Comparison of ENCODE assay signal across 26 cellular contexts in the genomic region with DNA sequence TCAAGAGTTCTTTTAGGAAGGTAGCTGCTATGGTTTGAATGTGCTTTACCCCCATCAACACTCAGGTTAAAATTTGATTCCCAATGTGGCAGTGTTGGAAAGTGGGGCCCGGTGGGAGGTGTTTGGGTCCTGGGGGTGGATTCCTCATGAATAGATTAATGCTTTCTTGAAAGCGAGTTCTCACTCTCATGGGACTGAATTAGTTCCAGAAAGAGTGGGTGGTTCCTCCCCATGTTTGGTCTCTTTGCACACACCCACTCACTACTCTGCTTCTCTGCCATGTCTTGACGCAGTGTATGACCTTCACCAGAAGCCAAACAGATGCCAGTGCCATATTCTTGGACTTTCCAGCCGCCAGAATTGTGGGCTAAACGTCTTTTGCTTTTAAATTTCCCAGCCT.
"Had no signal": no experiment of that assay in that cellular context is flagged by ENCODE, and none has a peak within 500 bp of the region (broad histone marks: within the 10 kb centered on the region; RNA-seq: fewer than 3 reads in every experiment).

No MANE protein-coding gene starts in this region.

- H3K27me3 ChIP-seq: right atrium auricular region, right lobe of liver, testis, thyroid gland, upper lobe of left lung, vagina had no signal

- H3K27ac ChIP-seq: hepatocyte, left ventricle myocardium inferior, parathyroid adenoma, psoas muscle, right atrium auricular region, right lobe of liver, testis, thyroid gland, transverse colon, upper lobe of left lung, vagina had no signal

- H3K36me3 Mint-ChIP-seq: mesothelial cell of epicardium; naive thymus-derived CD4-positive, alpha-beta T cell; natural killer cell treated with Interleukin-12 subunit alpha and Interleukin-12 subunit beta and Interleukin-15 and Interleukin-18, amount 100 ng/mL, for 72 hours; stimulated activated memory B cell treated with anti-CD40 and anti-IgM and Interleukin-4, amounts not matched to agents 10 μg/mL and 1 μg/mL and 100 μg/mL, for 72 hours had no signal

- H3K79me2 ChIP-seq: hepatocyte, parathyroid adenoma had no signal

- H3K27ac Mint-ChIP-seq: mesothelial cell of epicardium; naive thymus-derived CD4-positive, alpha-beta T cell; natural killer cell treated with Interleukin-12 subunit alpha and Interleukin-12 subunit beta and Interleukin-15 and Interleukin-18, amount 100 ng/mL, for 72 hours; stimulated activated memory B cell treated with anti-CD40 and anti-IgM and Interleukin-4, amounts not matched to agents 10 μg/mL and 1 μg/mL and 100 μg/mL, for 72 hours; stimulated activated naive CD8-positive, alpha-beta T cell treated with anti-CD3 and anti-CD28 coated beads, Interleukin-15, amount 100 ng/mL, for 72 hours had no signal

- H3K4me1 Mint-ChIP-seq: mesothelial cell of epicardium; naive thymus-derived CD4-positive, alpha-beta T cell; stimulated activated memory B cell treated with anti-CD40 and anti-IgM and Interleukin-4, amounts not matched to agents 10 μg/mL and 1 μg/mL and 100 μg/mL, for 72 hours; stimulated activated naive CD8-positive, alpha-beta T cell treated with anti-CD3 and anti-CD28 coated beads, Interleukin-15, amount 100 ng/mL, for 72 hours had no signal

- H3K9me3 ChIP-seq: left ventricle myocardium inferior, mucosa of descending colon, psoas muscle, right atrium auricular region, right lobe of liver, testis, thyroid gland, transverse colon, upper lobe of left lung, vagina had no signal

- H2AFZ ChIP-seq: hepatocyte, parathyroid adenoma had no signal

- H3K4me3 Mint-ChIP-seq: mesothelial cell of epicardium; naive thymus-derived CD4-positive, alpha-beta T cell; natural killer cell treated with Interleukin-12 subunit alpha and Interleukin-12 subunit beta and Interleukin-15 and Interleukin-18, amount 100 ng/mL, for 72 hours; stimulated activated memory B cell treated with anti-CD40 and anti-IgM and Interleukin-4, amounts not matched to agents 10 μg/mL and 1 μg/mL and 100 μg/mL, for 72 hours; stimulated activated naive CD8-positive, alpha-beta T cell treated with anti-CD3 and anti-CD28 coated beads, Interleukin-15, amount 100 ng/mL, for 72 hours had no signal

- H3K9me3 Mint-ChIP-seq: mesothelial cell of epicardium; natural killer cell treated with Interleukin-12 subunit alpha and Interleukin-12 subunit beta and Interleukin-15 and Interleukin-18, amount 100 ng/mL, for 72 hours had no signal

- H3K4me2 ChIP-seq: hepatocyte, smooth muscle cell had no signal

- DNase-seq: left ventricle myocardium inferior; mesendoderm; mucosa of descending colon; naive thymus-derived CD4-positive, alpha-beta T cell; psoas muscle; right lobe of liver; stimulated activated CD4-positive, alpha-beta T cell treated with anti-CD3 and anti-CD28 coated beads, Interleukin-1b, Interleukin-23, amount 100 ng/mL, for 48 hours; stimulated activated CD4-positive, alpha-beta T cell treated with anti-CD3 and anti-CD28 coated beads, Interleukin-2, amount 100 ng/mL, for 48 hours; stimulated activated CD4-positive, alpha-beta T cell treated with anti-CD3 and anti-CD28 coated beads, Interleukin-4, amount 100 ng/mL, for 4 hours; stimulated activated CD8-positive, alpha-beta memory T cell treated with anti-CD3 and anti-CD28 coated beads, Interleukin-4, amount 100 ng/mL, for 48 hours; stimulated activated naive CD4-positive, alpha-beta T cell treated with Interleukin-2 at 50 U/mL for 16 hours; stimulated activated naive CD8-positive, alpha-beta T cell treated with anti-CD3 and anti-CD28 coated beads, Interleukin-15, amount 100 ng/mL, for 72 hours; substantia nigra; testis; thyroid gland; transverse colon; upper lobe of left lung had no signal

- H3K9ac ChIP-seq: parathyroid adenoma had no signal

- H3K4me3 ChIP-seq: hepatocyte, left ventricle myocardium inferior, lung, mucosa of descending colon, psoas muscle, right atrium auricular region, right lobe of liver, smooth muscle cell, testis, thyroid gland, transverse colon, upper lobe of left lung, vagina had no signal

- ATAC-seq: mucosa of descending colon; naive thymus-derived CD4-positive, alpha-beta T cell; natural killer cell treated with Interleukin-12 subunit alpha and Interleukin-12 subunit beta and Interleukin-15 and Interleukin-18, amount 100 ng/mL, for 72 hours; psoas muscle; right lobe of liver; stimulated activated memory B cell treated with anti-CD40 and anti-IgM and Interleukin-4, amounts not matched to agents 10 μg/mL and 1 μg/mL and 100 μg/mL, for 72 hours; stimulated activated naive CD8-positive, alpha-beta T cell treated with anti-CD3 and anti-CD28 coated beads, Interleukin-15, amount 100 ng/mL, for 72 hours had no signal

- H3K27me3 Mint-ChIP-seq: stimulated activated memory B cell treated with anti-CD40 and anti-IgM and Interleukin-4, amounts not matched to agents 10 μg/mL and 1 μg/mL and 100 μg/mL, for 72 hours had no signal

- H3K4me1 ChIP-seq: parathyroid adenoma, psoas muscle, right atrium auricular region, right lobe of liver, testis, transverse colon, vagina had no signal

- H3K36me3 ChIP-seq: left ventricle myocardium inferior, right atrium auricular region, right lobe of liver, thyroid gland, transverse colon, upper lobe of left lung, vagina had no signal
